In the genomic region with DNA sequence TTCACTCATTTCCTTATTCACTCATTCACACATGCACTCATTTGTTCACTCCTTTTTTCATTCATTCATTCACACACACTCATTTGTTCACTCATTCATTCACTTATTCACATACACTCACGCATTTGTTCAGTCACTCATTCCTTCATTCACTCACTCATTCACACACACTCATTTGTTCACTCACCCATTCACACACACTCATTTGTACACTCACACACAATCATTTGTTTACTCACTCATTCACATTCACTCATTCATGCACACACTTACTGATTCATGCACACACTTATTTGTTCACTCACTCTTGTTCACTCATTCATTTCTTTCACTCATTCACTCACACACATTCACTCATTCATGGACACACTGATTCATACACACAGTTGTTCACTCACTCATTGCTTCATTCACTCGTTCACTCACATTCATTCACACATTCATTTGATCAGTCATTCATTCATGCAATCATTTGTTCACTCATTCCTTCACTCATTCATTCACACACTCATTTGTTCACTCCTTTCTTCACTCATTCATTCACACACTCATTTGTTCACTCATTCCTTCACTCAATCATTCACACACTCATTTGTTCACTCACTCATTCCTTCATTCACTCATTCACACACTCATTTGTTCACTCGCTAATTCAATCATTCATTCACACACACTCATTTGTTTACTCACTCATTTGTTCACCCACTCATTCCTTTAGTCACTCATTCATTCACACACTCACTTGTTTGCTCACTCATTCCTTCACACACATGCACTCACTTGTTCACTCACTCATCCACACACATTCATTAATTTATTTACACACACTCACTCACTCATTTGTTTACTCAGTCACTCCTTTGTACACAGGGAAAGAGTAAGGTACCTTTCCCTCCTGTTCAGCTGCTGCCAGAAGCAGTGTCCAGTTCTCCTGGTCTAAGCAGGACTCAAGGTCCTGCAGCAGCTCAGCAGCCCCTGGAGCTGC, we compare ENCODE assay signal across 1 cellular context.
TF ChIP-seq lines count a peak whose summit lies in the region.

No MANE protein-coding gene starts in this region.

TF ChIP-seq in HepG2, 621 proteins besides CTCF, POLR2A, EP300 and RAD21 (continued from another document and continues in another):
- no peak for TF ChIP-seq PHF8 (CRISPR knock-in tag; IDR thresholded peaks at IDR 0.05)
- no peak; the same call in none of the 2 replicates for TF ChIP-seq NBN (conservative IDR thresholded peaks at IDR 0.05)
- TF ChIP-seq, protein P1, sequence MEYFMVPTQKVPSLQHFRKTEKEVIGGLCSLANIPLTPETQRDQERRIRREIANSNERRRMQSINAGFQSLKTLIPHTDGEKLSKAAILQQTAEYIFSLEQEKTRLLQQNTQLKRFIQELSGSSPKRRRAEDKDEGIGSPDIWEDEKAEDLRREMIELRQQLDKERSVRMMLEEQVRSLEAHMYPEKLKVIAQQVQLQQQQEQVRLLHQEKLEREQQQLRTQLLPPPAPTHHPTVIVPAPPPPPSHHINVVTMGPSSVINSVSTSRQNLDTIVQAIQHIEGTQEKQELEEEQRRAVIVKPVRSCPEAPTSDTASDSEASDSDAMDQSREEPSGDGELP (IDR thresholded peaks at IDR 0.05; ENCODE audit: borderline replicate concordance, low read depth) = no peak
- no peak for TF ChIP-seq SUZ12 (IDR thresholded peaks at IDR 0.05; ENCODE audit: low read depth, low read length)
- TF ChIP-seq ASH2L (IDR thresholded peaks at IDR 0.05; ENCODE audit: insufficient read length, low read depth, low read length) = no peak
- TF ChIP-seq, protein P2, sequence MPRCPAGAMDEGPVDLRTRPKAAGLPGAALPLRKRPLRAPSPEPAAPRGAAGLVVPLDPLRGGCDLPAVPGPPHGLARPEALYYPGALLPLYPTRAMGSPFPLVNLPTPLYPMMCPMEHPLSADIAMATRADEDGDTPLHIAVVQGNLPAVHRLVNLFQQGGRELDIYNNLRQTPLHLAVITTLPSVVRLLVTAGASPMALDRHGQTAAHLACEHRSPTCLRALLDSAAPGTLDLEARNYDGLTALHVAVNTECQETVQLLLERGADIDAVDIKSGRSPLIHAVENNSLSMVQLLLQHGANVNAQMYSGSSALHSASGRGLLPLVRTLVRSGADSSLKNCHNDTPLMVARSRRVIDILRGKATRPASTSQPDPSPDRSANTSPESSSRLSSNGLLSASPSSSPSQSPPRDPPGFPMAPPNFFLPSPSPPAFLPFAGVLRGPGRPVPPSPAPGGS (CRISPR knock-in tag; IDR thresholded peaks at IDR 0.05) = no peak
- TF ChIP-seq NCOR1 (IDR thresholded peaks at IDR 0.05; ENCODE audit: borderline replicate concordance, low read length) = no peak
- TF ChIP-seq ZNF232 (CRISPR knock-in tag; IDR thresholded peaks at IDR 0.05; ENCODE audit: borderline replicate concordance) = no peak
- no peak for TF ChIP-seq MAFK (conservative IDR thresholded peaks at IDR 0.05 in 1 of 2, IDR thresholded peaks at IDR 0.05 in 1 of 2; ENCODE audit: low read length in 2 of 2)
- 0 out of 2 replicates have a peak, but pooled peaks have one; percentile 31 for TF ChIP-seq ZNF251 (CRISPR knock-in tag; IDR thresholded peaks at IDR 0.05)
- no peak for TF ChIP-seq SPEN (CRISPR knock-in tag; IDR thresholded peaks at IDR 0.05; ENCODE audit: low read depth)
- no peak for TF ChIP-seq ZNF484 (CRISPR knock-in tag; IDR thresholded peaks at IDR 0.05; ENCODE audit: borderline replicate concordance, low read depth)
- TF ChIP-seq, protein P3, sequence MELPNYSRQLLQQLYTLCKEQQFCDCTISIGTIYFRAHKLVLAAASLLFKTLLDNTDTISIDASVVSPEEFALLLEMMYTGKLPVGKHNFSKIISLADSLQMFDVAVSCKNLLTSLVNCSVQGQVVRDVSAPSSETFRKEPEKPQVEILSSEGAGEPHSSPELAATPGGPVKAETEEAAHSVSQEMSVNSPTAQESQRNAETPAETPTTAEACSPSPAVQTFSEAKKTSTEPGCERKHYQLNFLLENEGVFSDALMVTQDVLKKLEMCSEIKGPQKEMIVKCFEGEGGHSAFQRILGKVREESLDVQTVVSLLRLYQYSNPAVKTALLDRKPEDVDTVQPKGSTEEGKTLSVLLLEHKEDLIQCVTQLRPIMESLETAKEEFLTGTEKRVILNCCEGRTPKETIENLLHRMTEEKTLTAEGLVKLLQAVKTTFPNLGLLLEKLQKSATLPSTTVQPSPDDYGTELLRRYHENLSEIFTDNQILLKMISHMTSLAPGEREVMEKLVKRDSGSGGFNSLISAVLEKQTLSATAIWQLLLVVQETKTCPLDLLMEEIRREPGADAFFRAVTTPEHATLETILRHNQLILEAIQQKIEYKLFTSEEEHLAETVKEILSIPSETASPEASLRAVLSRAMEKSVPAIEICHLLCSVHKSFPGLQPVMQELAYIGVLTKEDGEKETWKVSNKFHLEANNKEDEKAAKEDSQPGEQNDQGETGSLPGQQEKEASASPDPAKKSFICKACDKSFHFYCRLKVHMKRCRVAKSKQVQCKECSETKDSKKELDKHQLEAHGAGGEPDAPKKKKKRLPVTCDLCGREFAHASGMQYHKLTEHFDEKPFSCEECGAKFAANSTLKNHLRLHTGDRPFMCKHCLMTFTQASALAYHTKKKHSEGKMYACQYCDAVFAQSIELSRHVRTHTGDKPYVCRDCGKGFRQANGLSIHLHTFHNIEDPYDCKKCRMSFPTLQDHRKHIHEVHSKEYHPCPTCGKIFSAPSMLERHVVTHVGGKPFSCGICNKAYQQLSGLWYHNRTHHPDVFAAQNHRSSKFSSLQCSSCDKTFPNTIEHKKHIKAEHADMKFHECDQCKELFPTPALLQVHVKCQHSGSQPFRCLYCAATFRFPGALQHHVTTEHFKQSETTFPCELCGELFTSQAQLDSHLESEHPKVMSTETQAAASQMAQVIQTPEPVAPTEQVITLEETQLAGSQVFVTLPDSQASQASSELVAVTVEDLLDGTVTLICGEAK (IDR thresholded peaks at IDR 0.05) = peak; percentile 28; the same call in 1 of the 2 replicates
- TF ChIP-seq, protein P3 (CRISPR knock-in tag; IDR thresholded peaks at IDR 0.05) = no peak
- TF ChIP-seq GABPA (IDR thresholded peaks at IDR 0.05; ENCODE audit: low read depth, low read length) = no peak
- no peak for TF ChIP-seq GABPA (CRISPR knock-in tag; IDR thresholded peaks at IDR 0.05; ENCODE audit: low read depth)
- TF ChIP-seq, protein P4, sequence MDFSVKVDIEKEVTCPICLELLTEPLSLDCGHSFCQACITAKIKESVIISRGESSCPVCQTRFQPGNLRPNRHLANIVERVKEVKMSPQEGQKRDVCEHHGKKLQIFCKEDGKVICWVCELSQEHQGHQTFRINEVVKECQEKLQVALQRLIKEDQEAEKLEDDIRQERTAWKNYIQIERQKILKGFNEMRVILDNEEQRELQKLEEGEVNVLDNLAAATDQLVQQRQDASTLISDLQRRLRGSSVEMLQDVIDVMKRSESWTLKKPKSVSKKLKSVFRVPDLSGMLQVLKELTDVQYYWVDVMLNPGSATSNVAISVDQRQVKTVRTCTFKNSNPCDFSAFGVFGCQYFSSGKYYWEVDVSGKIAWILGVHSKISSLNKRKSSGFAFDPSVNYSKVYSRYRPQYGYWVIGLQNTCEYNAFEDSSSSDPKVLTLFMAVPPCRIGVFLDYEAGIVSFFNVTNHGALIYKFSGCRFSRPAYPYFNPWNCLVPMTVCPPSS (IDR thresholded peaks at IDR 0.05) = no peak; the same call in 1 of the 2 replicates
- 0 out of 2 replicates have a peak, but pooled peaks have one; percentile 12 for TF ChIP-seq NFRKB (IDR thresholded peaks at IDR 0.05)
- no peak for TF ChIP-seq CENPX (CRISPR knock-in tag; IDR thresholded peaks at IDR 0.05)
- TF ChIP-seq ISX (CRISPR knock-in tag; conservative IDR thresholded peaks at IDR 0.05) = no peak
- peak; percentile 74; the same call in 1 of the 2 replicates for TF ChIP-seq ARNT (IDR thresholded peaks at IDR 0.05)
- TF ChIP-seq, protein P5, sequence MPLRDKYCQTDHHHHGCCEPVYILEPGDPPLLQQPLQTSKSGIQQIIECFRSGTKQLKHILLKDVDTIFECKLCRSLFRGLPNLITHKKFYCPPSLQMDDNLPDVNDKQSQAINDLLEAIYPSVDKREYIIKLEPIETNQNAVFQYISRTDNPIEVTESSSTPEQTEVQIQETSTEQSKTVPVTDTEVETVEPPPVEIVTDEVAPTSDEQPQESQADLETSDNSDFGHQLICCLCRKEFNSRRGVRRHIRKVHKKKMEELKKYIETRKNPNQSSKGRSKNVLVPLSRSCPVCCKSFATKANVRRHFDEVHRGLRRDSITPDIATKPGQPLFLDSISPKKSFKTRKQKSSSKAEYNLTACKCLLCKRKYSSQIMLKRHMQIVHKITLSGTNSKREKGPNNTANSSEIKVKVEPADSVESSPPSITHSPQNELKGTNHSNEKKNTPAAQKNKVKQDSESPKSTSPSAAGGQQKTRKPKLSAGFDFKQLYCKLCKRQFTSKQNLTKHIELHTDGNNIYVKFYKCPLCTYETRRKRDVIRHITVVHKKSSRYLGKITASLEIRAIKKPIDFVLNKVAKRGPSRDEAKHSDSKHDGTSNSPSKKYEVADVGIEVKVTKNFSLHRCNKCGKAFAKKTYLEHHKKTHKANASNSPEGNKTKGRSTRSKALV (CRISPR knock-in tag; IDR thresholded peaks at IDR 0.05) = no peak
- TF ChIP-seq PHB2 (IDR thresholded peaks at IDR 0.05; ENCODE audit: partially characterized antibody) = peak; percentile 27
- no peak for TF ChIP-seq ZNF605 (CRISPR knock-in tag; IDR thresholded peaks at IDR 0.05)
- TF ChIP-seq ZNF577 (CRISPR knock-in tag; IDR thresholded peaks at IDR 0.05; ENCODE audit: borderline replicate concordance, low read depth) = no peak
- TF ChIP-seq MBNL3 (CRISPR knock-in tag; conservative IDR thresholded peaks at IDR 0.05) = no peak
- TF ChIP-seq SOX6 (IDR thresholded peaks at IDR 0.05) = peak; percentile 18
- TF ChIP-seq SOX6 (CRISPR knock-in tag; IDR thresholded peaks at IDR 0.05) = no peak
- TF ChIP-seq BRCA1 (CRISPR knock-in tag; IDR thresholded peaks at IDR 0.05) = no peak
- TF ChIP-seq, protein P6, sequence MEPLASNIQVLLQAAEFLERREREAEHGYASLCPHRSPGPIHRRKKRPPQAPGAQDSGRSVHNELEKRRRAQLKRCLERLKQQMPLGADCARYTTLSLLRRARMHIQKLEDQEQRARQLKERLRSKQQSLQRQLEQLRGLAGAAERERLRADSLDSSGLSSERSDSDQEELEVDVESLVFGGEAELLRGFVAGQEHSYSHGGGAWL (CRISPR knock-in tag; IDR thresholded peaks at IDR 0.05) = no peak
- TF ChIP-seq, protein P7, sequence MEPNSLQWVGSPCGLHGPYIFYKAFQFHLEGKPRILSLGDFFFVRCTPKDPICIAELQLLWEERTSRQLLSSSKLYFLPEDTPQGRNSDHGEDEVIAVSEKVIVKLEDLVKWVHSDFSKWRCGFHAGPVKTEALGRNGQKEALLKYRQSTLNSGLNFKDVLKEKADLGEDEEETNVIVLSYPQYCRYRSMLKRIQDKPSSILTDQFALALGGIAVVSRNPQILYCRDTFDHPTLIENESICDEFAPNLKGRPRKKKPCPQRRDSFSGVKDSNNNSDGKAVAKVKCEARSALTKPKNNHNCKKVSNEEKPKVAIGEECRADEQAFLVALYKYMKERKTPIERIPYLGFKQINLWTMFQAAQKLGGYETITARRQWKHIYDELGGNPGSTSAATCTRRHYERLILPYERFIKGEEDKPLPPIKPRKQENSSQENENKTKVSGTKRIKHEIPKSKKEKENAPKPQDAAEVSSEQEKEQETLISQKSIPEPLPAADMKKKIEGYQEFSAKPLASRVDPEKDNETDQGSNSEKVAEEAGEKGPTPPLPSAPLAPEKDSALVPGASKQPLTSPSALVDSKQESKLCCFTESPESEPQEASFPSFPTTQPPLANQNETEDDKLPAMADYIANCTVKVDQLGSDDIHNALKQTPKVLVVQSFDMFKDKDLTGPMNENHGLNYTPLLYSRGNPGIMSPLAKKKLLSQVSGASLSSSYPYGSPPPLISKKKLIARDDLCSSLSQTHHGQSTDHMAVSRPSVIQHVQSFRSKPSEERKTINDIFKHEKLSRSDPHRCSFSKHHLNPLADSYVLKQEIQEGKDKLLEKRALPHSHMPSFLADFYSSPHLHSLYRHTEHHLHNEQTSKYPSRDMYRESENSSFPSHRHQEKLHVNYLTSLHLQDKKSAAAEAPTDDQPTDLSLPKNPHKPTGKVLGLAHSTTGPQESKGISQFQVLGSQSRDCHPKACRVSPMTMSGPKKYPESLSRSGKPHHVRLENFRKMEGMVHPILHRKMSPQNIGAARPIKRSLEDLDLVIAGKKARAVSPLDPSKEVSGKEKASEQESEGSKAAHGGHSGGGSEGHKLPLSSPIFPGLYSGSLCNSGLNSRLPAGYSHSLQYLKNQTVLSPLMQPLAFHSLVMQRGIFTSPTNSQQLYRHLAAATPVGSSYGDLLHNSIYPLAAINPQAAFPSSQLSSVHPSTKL (CRISPR knock-in tag; IDR thresholded peaks at IDR 0.05) = no peak
- TF ChIP-seq ZNF768 (CRISPR knock-in tag; IDR thresholded peaks at IDR 0.05) = no peak
